Comparison of ENCODE assay signal across 8 cellular contexts in genomic region chr22:39530692-39531331, GRCh38. TPM values are rescaled to one million over a fixed set of nuclear protein-coding genes. Genes with fewer than 3 reads are reported as not detected.
DNase-seq lines count a peak whose midpoint lies in the region; ATAC-seq and TF ChIP-seq lines count a peak whose summit lies in the region.

No MANE protein-coding gene starts in this region.

- H2AFZ ChIP-seq in osteoblast (ENCODE audit: low read length), result no peak overlapping the region

- peak; percentile 24 for TF ChIP-seq CTCF in osteoblast (IDR thresholded peaks at IDR 0.05; ENCODE audit: extremely low read depth, low read depth, low read length)

- H3K4me3 ChIP-seq in osteoblast (ENCODE audit: insufficient read depth, low read length), result no peak overlapping the region

- peaks cover 48% of the 10 kb centered on the region for H3K79me2 ChIP-seq in osteoblast (ENCODE audit: insufficient read depth, low read length)

- peaks cover 20% of the 10 kb centered on the region for H3K4me1 ChIP-seq in osteoblast (ENCODE audit: insufficient read depth, low read length)

- H3K9me3 ChIP-seq in osteoblast (ENCODE audit: low read depth, low read length), result no peaks in the 10 kb centered on the region

- no peaks in the 10 kb centered on the region for H3K27me3 ChIP-seq in osteoblast (ENCODE audit: insufficient read depth, low read length)

- no peak for DNase-seq in activated CD4-positive, alpha-beta T cell treated with anti-CD3 and anti-CD28 coated beads, Interleukin-2, amount 10 ng/mL, durations not matched to agents 7 days and 5 days
- DNase-seq in activated CD4-positive, alpha-beta T cell treated with anti-CD3 and anti-CD28 coated beads for 1 hour, result no peak
- peak; percentile 34 for DNase-seq in NCI-H82 treated with DMSO at 0.1 percent for 48 hours (lab: John Stamatoyannopoulos, UW; ENCODE audit: unreplicated experiment)
- DNase-seq in central memory CD4-positive, alpha-beta T cell, result peak; percentile 50
- peak; percentile 81 for DNase-seq in osteoblast (ENCODE audit: insufficient read length, low spot score, missing footprints)

- H3K36me3 Mint-ChIP-seq in activated CD4-positive, alpha-beta T cell treated with anti-CD3 and anti-CD28 coated beads, Interleukin-2, amount 10 ng/mL, durations not matched to agents 7 days and 5 days (ENCODE audit: low read depth), result peaks cover 43% of the 10 kb centered on the region

- H3K4me2 ChIP-seq in osteoblast (ENCODE audit: insufficient read depth, low read length), result peak overlapping the region; percentile 3

- peaks cover 29% of the 10 kb centered on the region for H3K36me3 ChIP-seq in osteoblast (ENCODE audit: insufficient read depth, low read length)

- H3K27ac ChIP-seq in osteoblast (ENCODE audit: low read depth, low read length), result no peak overlapping the region

- peaks cover 47% of the 10 kb centered on the region for H4K20me1 ChIP-seq in osteoblast (ENCODE audit: insufficient read depth, low read length)

- H3K27me3 Mint-ChIP-seq in activated CD4-positive, alpha-beta T cell treated with anti-CD3 and anti-CD28 coated beads, Interleukin-2, amount 10 ng/mL, durations not matched to agents 7 days and 5 days, result no peaks in the 10 kb centered on the region

- H3K9me3 Mint-ChIP-seq in activated CD4-positive, alpha-beta T cell treated with anti-CD3 and anti-CD28 coated beads, Interleukin-2, amount 10 ng/mL, durations not matched to agents 7 days and 5 days, result no peaks in the 10 kb centered on the region

- peaks cover 73% of the 10 kb centered on the region for H3K4me1 Mint-ChIP-seq in activated CD4-positive, alpha-beta T cell treated with anti-CD3 and anti-CD28 coated beads, Interleukin-2, amount 10 ng/mL, durations not matched to agents 7 days and 5 days

- CTCF ChIA-PET in activated CD4-positive, alpha-beta T cell treated with anti-CD3 and anti-CD28 coated beads, Interleukin-2, amount 10 ng/mL, durations not matched to agents 7 days and 5 days (lab: Charles Lee), result interaction anchor here (0.7 to 11.4 kb wide), 10 partner anchors 11 to 1375 kb away, joined by 3 to 216 read pairs (median 12); partner anchors contain the start of genes ATF4, MIEF1 and TAB1

- POLR2A ChIA-PET in activated CD4-positive, alpha-beta T cell treated with anti-CD3 and anti-CD28 coated beads, Interleukin-2, amount 10 ng/mL, durations not matched to agents 7 days and 5 days (lab: Charles Lee), result no interaction called here

- peak overlapping the region; percentile 76 for H3K27ac Mint-ChIP-seq in activated CD4-positive, alpha-beta T cell treated with anti-CD3 and anti-CD28 coated beads, Interleukin-2, amount 10 ng/mL, durations not matched to agents 7 days and 5 days

- ATAC-seq in GM21576 (IDR thresholded peaks at IDR 0.05; ENCODE audit: unreplicated experiment) (no peak), GM18870 (IDR thresholded peaks at IDR 0.05; ENCODE audit: unreplicated experiment) (no peak), HG02588 (IDR thresholded peaks at IDR 0.05; ENCODE audit: unreplicated experiment) (no peak)

- peak overlapping the region; percentile 85 for H3K4me3 Mint-ChIP-seq in activated CD4-positive, alpha-beta T cell treated with anti-CD3 and anti-CD28 coated beads, Interleukin-2, amount 10 ng/mL, durations not matched to agents 7 days and 5 days

RNA-seq across cellular contexts. Expression of gene RPS19BP1, which starts 1.7 kb away (rescaled TPM):
- 10 to 100 TPM; 51.8 to 69.3 TPM for total RNA-seq in activated CD4-positive, alpha-beta T cell treated with anti-CD3 and anti-CD28 coated beads, Interleukin-2, amount 10 ng/mL, durations not matched to agents 7 days and 5 days
- 25.9 and 34.7 TPM in 2 replicates for total RNA-seq in osteoblast

RNA-seq across cellular contexts. Expression of gene ATF4, which starts 10.4 kb away (rescaled TPM):
- total RNA-seq in activated CD4-positive, alpha-beta T cell treated with anti-CD3 and anti-CD28 coated beads, Interleukin-2, amount 10 ng/mL, durations not matched to agents 7 days and 5 days, result 100 to 1,000 TPM; 372 to 437 TPM
- total RNA-seq in osteoblast, result 494 and 590 TPM in 2 replicates

RNA-seq across cellular contexts. Expression of gene MIEF1, which starts 28.7 kb away (rescaled TPM):
- total RNA-seq in activated CD4-positive, alpha-beta T cell treated with anti-CD3 and anti-CD28 coated beads, Interleukin-2, amount 10 ng/mL, durations not matched to agents 7 days and 5 days, result 10 to 100 TPM; 34.8 to 40.0 TPM
- 21.8 and 23.5 TPM in 2 replicates for total RNA-seq in osteoblast

RNA-seq across cellular contexts. Expression of gene CACNA1I, which starts 39.7 kb away (rescaled TPM):
- total RNA-seq in activated CD4-positive, alpha-beta T cell treated with anti-CD3 and anti-CD28 coated beads, Interleukin-2, amount 10 ng/mL, durations not matched to agents 7 days and 5 days, result 1 to 10 TPM; 8.4 to 9.3 TPM
- total RNA-seq in osteoblast, result under 0.01 TPM in 2 replicates

Comparison
In these comparisons a context has a peak if more than half of its experiments do, and no peak if none do; other contexts are left out.
1. DNase-seq: peak in NCI-H82 treated with DMSO at 0.1 percent for 48 hours (single experiment), central memory CD4-positive, alpha-beta T cell (single experiment) and osteoblast (single experiment); none in activated CD4-positive, alpha-beta T cell treated with anti-CD3 and anti-CD28 coated beads, Interleukin-2, amount 10 ng/mL, durations not matched to agents 7 days and 5 days (single experiment) and activated CD4-positive, alpha-beta T cell treated with anti-CD3 and anti-CD28 coated beads for 1 hour (single experiment).